In genomic region chr7:44382459-44383300, GRCh38 we compare ENCODE assay signal across 15 cellular contexts. TPM values are rescaled to one million over a fixed set of nuclear protein-coding genes. Genes with fewer than 3 reads are reported as not detected.
DNase-seq lines count a peak whose midpoint lies in the region; ATAC-seq and TF ChIP-seq lines count a peak whose summit lies in the region.
"Had no signal": no experiment of that assay in that cellular context is flagged by ENCODE, and none has a peak within 500 bp of the region (broad histone marks: within the 10 kb centered on the region; RNA-seq: fewer than 3 reads in every experiment).

No MANE protein-coding gene starts in this region.

- ATAC-seq in Right ventricle myocardium superior (ENCODE audit: poor library complexity) (peak; percentile 56), T-helper 17 cell (no peak)
- ATAC-seq: Panc1, right lobe of liver had no signal

- H3K4me1 Mint-ChIP-seq in osteocyte (ENCODE audit: unreplicated experiment), result peaks cover 34% of the 10 kb centered on the region
- peaks cover 8% of the 10 kb centered on the region for H3K4me1 Mint-ChIP-seq in T-helper 17 cell

- peak in 9 of 14 donors; percentile 28 to 79 (median 60) for DNase-seq in C1 segment of cervical spinal cord (lab: John Stamatoyannopoulos, UW)
- peak in 47 of 58 donors; percentile 28 to 89 (median 70) for DNase-seq in anterior cingulate cortex (lab: John Stamatoyannopoulos, UW)
- no peak for DNase-seq in Right ventricle myocardium superior
- peak; percentile 60 for DNase-seq in osteocyte (ENCODE audit: extremely low spot score, unreplicated experiment)
- no peak for DNase-seq in T-helper 17 cell
- DNase-seq in GM19238 (ENCODE audit: insufficient read length, low spot score), result no peak
- no peak for DNase-seq in T-helper 9 cell
- no peak for DNase-seq in GOT3 (lab: John Stamatoyannopoulos, UW)
- DNase-seq: BE2C; central memory CD4-positive, alpha-beta T cell; GDM1; mammary epithelial cell; NCI-H2107 had no signal

- no peaks in the 10 kb centered on the region for H3K9me3 ChIP-seq in T-helper 17 cell (ENCODE audit: control insufficient read depth, low read length, poor library complexity, severe bottlenecking)
- H3K9me3 ChIP-seq: BE2C, right lobe of liver had no signal

- no peaks in the 10 kb centered on the region for H3K27me3 Mint-ChIP-seq in osteocyte (ENCODE audit: unreplicated experiment)
- no peaks in the 10 kb centered on the region for H3K27me3 Mint-ChIP-seq in T-helper 17 cell

- intact Hi-C loops in Right ventricle myocardium superior (cut with DNase I), result no loop called here

- TF ChIP-seq CTCF in osteocyte (IDR thresholded peaks at IDR 0.05), result no peak

- no peaks in the 10 kb centered on the region for H3K9me3 Mint-ChIP-seq in osteocyte (ENCODE audit: unreplicated experiment)

- H3K4me3 Mint-ChIP-seq in osteocyte (ENCODE audit: unreplicated experiment) (no peak overlapping the region), T-helper 17 cell (no peak overlapping the region)

- H3K27ac Mint-ChIP-seq in osteocyte (ENCODE audit: unreplicated experiment), result no peak overlapping the region
- no peak overlapping the region for H3K27ac Mint-ChIP-seq in T-helper 17 cell

- H3K36me3 Mint-ChIP-seq in osteocyte (ENCODE audit: unreplicated experiment), result peaks cover 32% of the 10 kb centered on the region
- peaks cover 5% of the 10 kb centered on the region for H3K36me3 Mint-ChIP-seq in T-helper 17 cell (ENCODE audit: low read depth)

RNA-seq across cellular contexts. Expression of gene CAMK2B, which starts 57.3 kb away (rescaled TPM):
- total RNA-seq in Right ventricle myocardium superior, result 87.2 TPM
- not detected in 2 replicates for total RNA-seq in osteocyte
- under 1 TPM in 1 of 2 donors, not detected in 1; 0.31 TPM for total RNA-seq in T-helper 17 cell

Comparison
In these comparisons a context has a peak if more than half of its experiments do, and no peak if none do; other contexts are left out.
1. DNase-seq: peak in C1 segment of cervical spinal cord (9 of 14), anterior cingulate cortex (47 of 58) and osteocyte (single experiment); none in Right ventricle myocardium superior (single experiment), T-helper 17 cell (0 of 3), GM19238 (single experiment), T-helper 9 cell (single experiment) and GOT3 (single experiment).
2. RNA of gene CAMK2B, which starts 57.3 kb away (total RNA-seq): 87.2 TPM in Right ventricle myocardium superior (single experiment); 0.31 TPM in T-helper 17 cell and not detected in osteocyte; every median in the first group is over 10 times any median in the second.